19 cellular contexts compared by ENCODE assay signal in genomic region chr11:3799883-3800282, GRCh38. TPM values are rescaled to one million over a fixed set of nuclear protein-coding genes. Genes with fewer than 3 reads are reported as not detected.
A peak's percentile ranks its signal among the peaks of the same experiment; 100 is the strongest.
DNase-seq lines count a peak whose midpoint lies in the region; ATAC-seq, FAIRE-seq and TF ChIP-seq lines count a peak whose summit lies in the region.
"Had no signal": no experiment of that assay in that cellular context is flagged by ENCODE, and none has a peak within 500 bp of the region (broad histone marks: within the 10 kb centered on the region; RNA-seq: fewer than 3 reads in every experiment).

No MANE protein-coding gene starts in this region.

- H3K9ac ChIP-seq in K562 (ENCODE audit: insufficient read depth in 1 of 2, low read depth in 2 of 2, low read length in 2 of 2): no peak overlapping the region

- no peaks in the 10 kb centered on the region for H3K36me3 Mint-ChIP-seq in CD4-positive, CD25-positive, alpha-beta regulatory T cell
- H3K36me3 Mint-ChIP-seq in CD4-positive, alpha-beta memory T cell: peaks cover 0 to 21% of the 10 kb centered on the region in 2 donors
- H3K36me3 Mint-ChIP-seq in naive thymus-derived CD4-positive, alpha-beta T cell: peaks cover 0 to 5% (median 0%) of the 10 kb centered on the region in 5 donors

- in situ Hi-C loops in K562 (cut with MboI): loop anchor here (25.0 kb wide), 1 partner anchor 338 kb away; no protein-coding TSS in a partner anchor

- no peak for TF ChIP-seq EP300 in K562 (IDR thresholded peaks at IDR 0.05; ENCODE audit: low read length)

- TF ChIP-seq RAD21 in K562 (CRISPR knock-in tag; conservative IDR thresholded peaks at IDR 0.05 in 1 of 2, IDR thresholded peaks at IDR 0.05 in 1 of 2): no peak

- no peaks in the 10 kb centered on the region for H3K27me3 ChIP-seq in CD4-positive, CD25-positive, alpha-beta regulatory T cell (ENCODE audit: control insufficient read depth, insufficient read depth, low read length)
- H3K27me3 ChIP-seq in CD4-positive, alpha-beta memory T cell (ENCODE audit: insufficient read depth, low read length): no peaks in the 10 kb centered on the region
- no peaks in the 10 kb centered on the region for H3K27me3 ChIP-seq in K562 (ENCODE audit: control insufficient read depth in 2 of 2, insufficient read depth in 2 of 2, low read length in 2 of 2)
- H3K27me3 ChIP-seq in naive thymus-derived CD4-positive, alpha-beta T cell (ENCODE audit: control insufficient read depth in 2 of 2, insufficient read depth in 2 of 2, low read length in 2 of 2): no peaks in the 10 kb centered on the region
- H3K27me3 ChIP-seq: SJSA1 had no signal

- no peaks in the 10 kb centered on the region for H3K27me3 Mint-ChIP-seq in CD4-positive, CD25-positive, alpha-beta regulatory T cell
- H3K27me3 Mint-ChIP-seq in CD4-positive, alpha-beta memory T cell: no peaks in the 10 kb centered on the region
- peaks cover 0 to 2% (median 0%) of the 10 kb centered on the region in 5 donors for H3K27me3 Mint-ChIP-seq in naive thymus-derived CD4-positive, alpha-beta T cell

- POLR2A ChIA-PET in CD4-positive, alpha-beta memory T cell (lab: Charles Lee; ENCODE audit: partially characterized antibody): interaction anchor here (0.6 kb wide), 1 partner anchor 29 kb away, joined by 3 read pairs; no protein-coding TSS in a partner anchor
- POLR2A ChIA-PET in K562 (lab: Yijun Ruan, JAX): interaction anchor here (3.0 kb wide), 1 partner anchor 9 kb away, joined by 22 read pairs; the partner anchor contains the start of gene PGAP2
- POLR2A ChIA-PET in naive thymus-derived CD4-positive, alpha-beta T cell (lab: Charles Lee): interaction anchor here (4.7 to 5.1 kb wide), 2 partner anchors 9 to 40 kb away, joined by 31 to 38 read pairs; partner anchors contain the start of genes PGAP2 and RHOG

- peaks cover 28% of the 10 kb centered on the region for H3K79me2 ChIP-seq in K562 (ENCODE audit: control insufficient read depth, insufficient read depth, low read length)

- peak overlapping the region; percentile 60 to 99 (median 67) for H3K27ac Mint-ChIP-seq in CD4-positive, CD25-positive, alpha-beta regulatory T cell
- peak overlapping the region in 5 of 7 donors; percentile 59 to 96 (median 70) for H3K27ac Mint-ChIP-seq in CD4-positive, alpha-beta memory T cell
- peak overlapping the region in 5 of 9 donors; percentile 4 to 99 (median 73) for H3K27ac Mint-ChIP-seq in naive thymus-derived CD4-positive, alpha-beta T cell

- no peaks in the 10 kb centered on the region for H3K9me3 Mint-ChIP-seq in CD4-positive, CD25-positive, alpha-beta regulatory T cell
- no peaks in the 10 kb centered on the region for H3K9me3 Mint-ChIP-seq in CD4-positive, alpha-beta memory T cell
- H3K9me3 Mint-ChIP-seq in naive thymus-derived CD4-positive, alpha-beta T cell: peaks cover 0 to 6% (median 0%) of the 10 kb centered on the region in 11 donors

- H3K4me2 ChIP-seq in K562 (ENCODE audit: insufficient read depth, low read length): no peak overlapping the region

- 88% methylated on average over 3 of the region's 4 CpGs for WGBS in K562 (ENCODE audit: insufficient coverage, low coverage, missing lambda C conversion rate)

- DNase-seq in CD4-positive, CD25-positive, alpha-beta regulatory T cell: no peak
- no peak for DNase-seq in CD4-positive, alpha-beta memory T cell
- no peak for DNase-seq in K562 (ENCODE audit: extremely low read depth in 1 of 4, low spot score in 3 of 4)
- DNase-seq in naive thymus-derived CD4-positive, alpha-beta T cell: no peak
- no peak for DNase-seq in Right ventricle myocardium superior
- DNase-seq: DMS 273 treated with DMSO at 0.1 percent for 48 hours, GF-D8, HCEC 1CT, KBM-7, NCI-H1436, NCI-H2029, NCI-H2171 treated with DMSO at 0.1 percent for 48 hours, NCI-H446 treated with DMSO at 0.1 percent for 48 hours, RPMI8226 had no signal

- FAIRE-seq in K562 (lab: Jason Lieb, UNC): no peak
- FAIRE-seq: GM12891, GM18507 had no signal

- no peaks in the 10 kb centered on the region for H3K9me1 ChIP-seq in K562 (ENCODE audit: control insufficient read depth, insufficient read depth, low read length)

- H3K27ac ChIP-seq in CD4-positive, CD25-positive, alpha-beta regulatory T cell (ENCODE audit: insufficient read depth, low read length, poor library complexity, severe bottlenecking): no peak overlapping the region
- H3K27ac ChIP-seq in CD4-positive, alpha-beta memory T cell (ENCODE audit: low read depth, low read length): no peak overlapping the region
- H3K27ac ChIP-seq in K562 (ENCODE audit: extremely low read depth, low read depth, low read length): no peak overlapping the region
- H3K27ac ChIP-seq in naive thymus-derived CD4-positive, alpha-beta T cell (ENCODE audit: low read depth, low read length): no peak overlapping the region
- H3K27ac ChIP-seq: SJSA1 had no signal

- TF ChIP-seq POLR2A in K562 (conservative IDR thresholded peaks at IDR 0.05): no peak

- peaks cover 9 to 39% (median 14%) of the 10 kb centered on the region in 4 donors for H3K4me1 Mint-ChIP-seq in CD4-positive, CD25-positive, alpha-beta regulatory T cell
- H3K4me1 Mint-ChIP-seq in CD4-positive, alpha-beta memory T cell: peaks cover 15 to 43% (median 32%) of the 10 kb centered on the region in 4 donors
- H3K4me1 Mint-ChIP-seq in naive thymus-derived CD4-positive, alpha-beta T cell: peaks cover 11 to 40% (median 37%) of the 10 kb centered on the region in 7 donors

- no peaks in the 10 kb centered on the region for H3K36me3 ChIP-seq in CD4-positive, CD25-positive, alpha-beta regulatory T cell (ENCODE audit: control insufficient read depth, insufficient read depth, low read length)
- H3K36me3 ChIP-seq in CD4-positive, alpha-beta memory T cell (ENCODE audit: insufficient read depth, low read length): no peaks in the 10 kb centered on the region
- peaks cover 14% of the 10 kb centered on the region; the same call in 2 of the 3 replicates for H3K36me3 ChIP-seq in K562 (ENCODE audit: control insufficient read depth, insufficient read depth, low read length)
- H3K36me3 ChIP-seq in naive thymus-derived CD4-positive, alpha-beta T cell (ENCODE audit: control insufficient read depth in 2 of 3, insufficient read depth in 3 of 3, low read length in 3 of 3): peaks cover 0 to 5% (median 0%) of the 10 kb centered on the region in 3 experiments

- intact Hi-C loops in CD4-positive, alpha-beta memory T cell (cut with micrococcal nuclease): no loop called here
- intact Hi-C loops in K562 (cut with micrococcal nuclease) (no loop called here), Right ventricle myocardium superior (cut with DNase I) (no loop called here)
- intact Hi-C loops in naive thymus-derived CD4-positive, alpha-beta T cell (cut with micrococcal nuclease): loop anchor here (5.0 to 10.0 kb wide), 3 partner anchors 85 to 423 kb away; partner anchors contain the start of gene ZNF195 (in 1 of the 2)

- TF ChIP-seq CTCF in K562 (IDR thresholded peaks at IDR 0.05 in 2 of 3, conservative IDR thresholded peaks at IDR 0.05 in 1 of 3; ENCODE audit: insufficient read depth in 2 of 3, low read depth in 1 of 3, low read length in 3 of 3): no peak

- peaks cover 25% of the 10 kb centered on the region for H3K4me1 ChIP-seq in CD4-positive, CD25-positive, alpha-beta regulatory T cell (ENCODE audit: control insufficient read depth, insufficient read depth, low read length, poor library complexity, severe bottlenecking)
- H3K4me1 ChIP-seq in CD4-positive, alpha-beta memory T cell (ENCODE audit: insufficient read depth, low read length): peaks cover 31% of the 10 kb centered on the region
- H3K4me1 ChIP-seq in K562 (replicated peaks in 1 of 2; ENCODE audit: control insufficient read depth in 2 of 2, insufficient read depth in 2 of 2, low read length in 2 of 2): peaks cover 12 to 17% of the 10 kb centered on the region in 2 experiments
- H3K4me1 ChIP-seq in naive thymus-derived CD4-positive, alpha-beta T cell (ENCODE audit: control insufficient read depth in 2 of 2, insufficient read depth in 2 of 2, low read length in 2 of 2): peaks cover 16 to 17% of the 10 kb centered on the region in 2 donors

- H3K9me3 ChIP-seq in CD4-positive, CD25-positive, alpha-beta regulatory T cell (ENCODE audit: control insufficient read depth in 2 of 2, low read length in 2 of 2): no peaks in the 10 kb centered on the region
- H3K9me3 ChIP-seq in CD4-positive, alpha-beta memory T cell (ENCODE audit: control insufficient read depth in 1 of 2, low read length in 2 of 2): no peaks in the 10 kb centered on the region
- H3K9me3 ChIP-seq in K562 (replicated peaks; ENCODE audit: control insufficient read depth, insufficient read depth, low read depth, low read length): no peaks in the 10 kb centered on the region
- no peaks in the 10 kb centered on the region for H3K9me3 ChIP-seq in naive thymus-derived CD4-positive, alpha-beta T cell (ENCODE audit: control insufficient read depth in 2 of 3, low read length in 3 of 3)
- H3K9me3 ChIP-seq: SJSA1 had no signal

- no peak overlapping the region for H3K4me3 ChIP-seq in CD4-positive, CD25-positive, alpha-beta regulatory T cell (ENCODE audit: low read depth, low read length)
- no peak overlapping the region for H3K4me3 ChIP-seq in CD4-positive, alpha-beta memory T cell (ENCODE audit: low read length in 2 of 2)
- H3K4me3 ChIP-seq in K562: no peak overlapping the region
- H3K4me3 ChIP-seq in naive thymus-derived CD4-positive, alpha-beta T cell (ENCODE audit: low read length): no peak overlapping the region
- H3K4me3 ChIP-seq: SJSA1 had no signal

- H4K20me1 ChIP-seq in K562 (replicated peaks; ENCODE audit: control insufficient read depth, insufficient read depth, low read length): peaks cover 7% of the 10 kb centered on the region; the same call in 1 of the 2 replicates

- no TSS peak for BruUV-seq in K562 (replicated peaks; lab: Mats Ljungman, UMichigan)

- ATAC-seq in CD4-positive, CD25-positive, alpha-beta regulatory T cell (ENCODE audit: low read depth in 2 of 2): no peak
- ATAC-seq in K562: no peak
- no peak for ATAC-seq in naive thymus-derived CD4-positive, alpha-beta T cell
- no peak for ATAC-seq in Right ventricle myocardium superior (ENCODE audit: poor library complexity)
- ATAC-seq in HG02642 (IDR thresholded peaks at IDR 0.05; ENCODE audit: poor library complexity, unreplicated experiment): no peak
- no peak for ATAC-seq in HG03520 (IDR thresholded peaks at IDR 0.05; ENCODE audit: unreplicated experiment)

- no peak overlapping the region for H2AFZ ChIP-seq in K562 (ENCODE audit: low read depth, low read length)

- peak overlapping the region in 3 of 4 donors; percentile 13 to 65 (median 35) for H3K4me3 Mint-ChIP-seq in CD4-positive, CD25-positive, alpha-beta regulatory T cell
- H3K4me3 Mint-ChIP-seq in CD4-positive, alpha-beta memory T cell: peak overlapping the region in 3 of 8 donors; percentile 36 to 73 (median 53)
- peak overlapping the region in 1 of 10 donors; percentile 24 for H3K4me3 Mint-ChIP-seq in naive thymus-derived CD4-positive, alpha-beta T cell

- CTCF ChIA-PET in CD4-positive, alpha-beta memory T cell (lab: Charles Lee; ENCODE audit: partially characterized antibody): interaction anchor here (0.6 to 3.3 kb wide), 3 partner anchors 8 to 42 kb away, joined by 3 to 23 read pairs (median 11); partner anchors contain the start of gene PGAP2
- CTCF ChIA-PET in K562 (lab: Yijun Ruan, JAX; ENCODE audit: low intra/inter-chr PET ratio): no interaction called here
- CTCF ChIA-PET in naive thymus-derived CD4-positive, alpha-beta T cell (lab: Charles Lee): no interaction called here

RNA-seq across cellular contexts. Expression of gene NUP98, which starts 2.5 kb away (rescaled TPM):
- total RNA-seq in CD4-positive, CD25-positive, alpha-beta regulatory T cell: 131 TPM
- 10 to 100 TPM; 28.0 to 48.7 (median 44.6) TPM for polyA plus RNA-seq in CD4-positive, CD25-positive, alpha-beta regulatory T cell
- 100 to 1,000 TPM; 109 to 112 TPM for total RNA-seq in CD4-positive, alpha-beta memory T cell
- 10 to 100 TPM; 31.9 to 51.8 TPM for polyA plus RNA-seq in CD4-positive, alpha-beta memory T cell
- total RNA-seq in K562 (2011; cell fraction: chromatin; rRNA removed; ENCODE audit: low replicate concordance): 342 and 546 TPM in 2 replicates
- total RNA-seq in K562 (2011; cell fraction: nucleolus; rRNA removed): 195 and 218 TPM in 2 replicates
- 297 and 312 TPM in 2 replicates for total RNA-seq in K562 (2011; cell fraction: nucleoplasm; rRNA removed)
- 143 TPM in 2 replicates for total RNA-seq in K562 (2014; rRNA removed)
- total RNA-seq in K562 (2014; rRNA removed; fragmentation: Illumina TruSeq; extraction: Trizol): 116 and 118 TPM in 2 replicates
- 164 and 182 TPM in 2 replicates for total RNA-seq in K562 (2015; rRNA removed; fragmentation: Illumina TruSeq; extraction: Trizol)
- total RNA-seq in K562 (2021): 122 and 130 TPM in 2 replicates
- 132 and 146 TPM in 2 replicates for polyA plus RNA-seq in K562 (2011; rRNA removed)
- polyA plus RNA-seq in K562 (2011; cell fraction: cytosol; rRNA removed): 259 and 340 TPM in 2 replicates
- polyA plus RNA-seq in K562 (2011; cell fraction: nucleus; rRNA removed): 203 and 273 TPM in 2 replicates
- polyA plus RNA-seq in K562 (2012): 80.8 and 90.3 TPM in 2 replicates
- polyA plus RNA-seq in K562 (2014; fragmentation: Illumina TruSeq; extraction: Trizol): 196 and 197 TPM in 2 replicates
- polyA plus RNA-seq in K562 (2014; fragmentation: Nextera tagmentation; extraction: Ambion mirVana): 10 to 100 TPM; 45.1 to 60.8 TPM
- polyA plus RNA-seq in K562 (2014; rRNA removed): 128 and 131 TPM in 2 replicates
- polyA minus RNA-seq in K562 (2011; rRNA and poly(A)+ RNA removed): 279 and 376 TPM in 2 replicates
- 161 and 183 TPM in 2 replicates for polyA minus RNA-seq in K562 (2011; cell fraction: cytosol; rRNA and poly(A)+ RNA removed)
- polyA minus RNA-seq in K562 (2011; cell fraction: nucleus; rRNA and poly(A)+ RNA removed): 94.9 and 145 TPM in 2 replicates
- total RNA-seq in naive thymus-derived CD4-positive, alpha-beta T cell: 100 to 1,000 TPM; 103 to 137 (median 120) TPM
- 10 to 100 TPM; 45.0 to 71.5 TPM for polyA plus RNA-seq in naive thymus-derived CD4-positive, alpha-beta T cell
- 43.2 TPM for total RNA-seq in Right ventricle myocardium superior

RNA-seq across cellular contexts. Expression of gene PGAP2, which starts 8.5 kb away (rescaled TPM):
- 11.6 TPM for total RNA-seq in CD4-positive, CD25-positive, alpha-beta regulatory T cell
- 10 to 100 TPM; 11.4 to 16.7 (median 14.0) TPM for polyA plus RNA-seq in CD4-positive, CD25-positive, alpha-beta regulatory T cell
- 10 to 100 TPM; 18.4 to 20.7 TPM for total RNA-seq in CD4-positive, alpha-beta memory T cell
- polyA plus RNA-seq in CD4-positive, alpha-beta memory T cell: 10 to 100 TPM; 16.2 to 18.6 TPM
- 52.9 and 128 TPM in 2 replicates for total RNA-seq in K562 (2011; cell fraction: chromatin; rRNA removed; ENCODE audit: low replicate concordance)
- total RNA-seq in K562 (2011; cell fraction: nucleolus; rRNA removed): 70.0 and 81.9 TPM in 2 replicates
- 77.8 and 87.7 TPM in 2 replicates for total RNA-seq in K562 (2011; cell fraction: nucleoplasm; rRNA removed)
- 17.9 and 26.9 TPM in 2 replicates for total RNA-seq in K562 (2014; rRNA removed)
- 18.4 and 20.2 TPM in 2 replicates for total RNA-seq in K562 (2014; rRNA removed; fragmentation: Illumina TruSeq; extraction: Trizol)
- total RNA-seq in K562 (2015; rRNA removed; fragmentation: Illumina TruSeq; extraction: Trizol): 20.6 and 22.7 TPM in 2 replicates
- 35.2 and 38.0 TPM in 2 replicates for total RNA-seq in K562 (2021)
- polyA plus RNA-seq in K562 (2011; rRNA removed): 47.2 and 57.2 TPM in 2 replicates
- polyA plus RNA-seq in K562 (2011; cell fraction: cytosol; rRNA removed): 61.2 and 89.0 TPM in 2 replicates
- 177 and 185 TPM in 2 replicates for polyA plus RNA-seq in K562 (2011; cell fraction: nucleus; rRNA removed)
- polyA plus RNA-seq in K562 (2012): 38.5 and 43.9 TPM in 2 replicates
- polyA plus RNA-seq in K562 (2014; fragmentation: Illumina TruSeq; extraction: Trizol): 46.4 and 49.7 TPM in 2 replicates
- 10 to 100 TPM; 33.7 to 40.0 TPM for polyA plus RNA-seq in K562 (2014; fragmentation: Nextera tagmentation; extraction: Ambion mirVana)
- 31.8 and 34.9 TPM in 2 replicates for polyA plus RNA-seq in K562 (2014; rRNA removed)
- 32.7 and 40.7 TPM in 2 replicates for polyA minus RNA-seq in K562 (2011; rRNA and poly(A)+ RNA removed)
- polyA minus RNA-seq in K562 (2011; cell fraction: cytosol; rRNA and poly(A)+ RNA removed): 16.9 and 30.9 TPM in 2 replicates
- polyA minus RNA-seq in K562 (2011; cell fraction: nucleus; rRNA and poly(A)+ RNA removed): 18.3 and 23.0 TPM in 2 replicates
- total RNA-seq in naive thymus-derived CD4-positive, alpha-beta T cell: 10 to 100 TPM; 20.8 to 28.3 (median 26.1) TPM
- 10 to 100 TPM; 24.2 to 27.8 TPM for polyA plus RNA-seq in naive thymus-derived CD4-positive, alpha-beta T cell
- 26.8 TPM for total RNA-seq in Right ventricle myocardium superior

RNA-seq across cellular contexts. Expression of gene RHOG, which starts 40.9 kb away (rescaled TPM):
- total RNA-seq in CD4-positive, CD25-positive, alpha-beta regulatory T cell: 173 TPM
- 100 to 1,000 TPM; 222 to 276 (median 240) TPM for polyA plus RNA-seq in CD4-positive, CD25-positive, alpha-beta regulatory T cell
- total RNA-seq in CD4-positive, alpha-beta memory T cell: 100 to 1,000 TPM in 1 of 2 experiments, 10 to 100 TPM in 1; 99.4 to 103 TPM
- 100 to 1,000 TPM; 124 to 228 TPM for polyA plus RNA-seq in CD4-positive, alpha-beta memory T cell
- total RNA-seq in K562 (2011; cell fraction: chromatin; rRNA removed; ENCODE audit: low replicate concordance): 27.7 and 100.0 TPM in 2 replicates
- 89.7 and 100 TPM in 2 replicates for total RNA-seq in K562 (2011; cell fraction: nucleolus; rRNA removed)
- total RNA-seq in K562 (2011; cell fraction: nucleoplasm; rRNA removed): 70.6 and 86.3 TPM in 2 replicates
- total RNA-seq in K562 (2014; rRNA removed) (80.3 and 117 TPM in 2 replicates), K562 (2014; rRNA removed; fragmentation: Illumina TruSeq; extraction: Trizol) (34.7 and 43.6 TPM in 2 replicates), K562 (2015; rRNA removed; fragmentation: Illumina TruSeq; extraction: Trizol) (70.0 and 71.8 TPM in 2 replicates), K562 (2021) (157 and 162 TPM in 2 replicates), Right ventricle myocardium superior (22.3 TPM)
- polyA plus RNA-seq in K562 (2011; rRNA removed) (112 and 121 TPM in 2 replicates), K562 (2014; fragmentation: Illumina TruSeq; extraction: Trizol) (153 and 223 TPM in 2 replicates), K562 (2014; fragmentation: Nextera tagmentation; extraction: Ambion mirVana) (10 to 100 TPM; 22.6 to 36.8 TPM), K562 (2014; rRNA removed) (134 and 159 TPM in 2 replicates)
- polyA plus RNA-seq in K562 (2011; cell fraction: cytosol; rRNA removed): 199 and 423 TPM in 2 replicates
- 55.6 and 75.5 TPM in 2 replicates for polyA plus RNA-seq in K562 (2011; cell fraction: nucleus; rRNA removed)
- 177 and 217 TPM in 2 replicates for polyA plus RNA-seq in K562 (2012)
- polyA minus RNA-seq in K562 (2011; rRNA and poly(A)+ RNA removed): 68.0 and 101 TPM in 2 replicates
- polyA minus RNA-seq in K562 (2011; cell fraction: cytosol; rRNA and poly(A)+ RNA removed): 169 and 173 TPM in 2 replicates
- 39.9 and 49.1 TPM in 2 replicates for polyA minus RNA-seq in K562 (2011; cell fraction: nucleus; rRNA and poly(A)+ RNA removed)
- total RNA-seq in naive thymus-derived CD4-positive, alpha-beta T cell: 100 to 1,000 TPM in 2 of 5 experiments, 10 to 100 TPM in 3; 89.4 to 147 (median 96.3) TPM
- 100 to 1,000 TPM; 133 to 220 TPM for polyA plus RNA-seq in naive thymus-derived CD4-positive, alpha-beta T cell

RNA-seq across cellular contexts. Expression of gene STIM1, which starts 55.6 kb away (rescaled TPM):
- total RNA-seq in CD4-positive, CD25-positive, alpha-beta regulatory T cell: 134 TPM
- 10 to 100 TPM; 25.7 to 30.6 (median 29.7) TPM for polyA plus RNA-seq in CD4-positive, CD25-positive, alpha-beta regulatory T cell
- total RNA-seq in CD4-positive, alpha-beta memory T cell: 10 to 100 TPM; 87.1 to 87.4 TPM
- 10 to 100 TPM; 27.7 to 43.8 TPM for polyA plus RNA-seq in CD4-positive, alpha-beta memory T cell
- total RNA-seq in K562 (2011; cell fraction: chromatin; rRNA removed; ENCODE audit: low replicate concordance): 148 and 250 TPM in 2 replicates
- total RNA-seq in K562 (2011; cell fraction: nucleolus; rRNA removed): 183 and 205 TPM in 2 replicates
- total RNA-seq in K562 (2011; cell fraction: nucleoplasm; rRNA removed): 147 and 198 TPM in 2 replicates
- total RNA-seq in K562 (2014; rRNA removed): 22.1 and 23.9 TPM in 2 replicates
- total RNA-seq in K562 (2014; rRNA removed; fragmentation: Illumina TruSeq; extraction: Trizol): 25.8 and 28.2 TPM in 2 replicates
- 18.3 and 20.6 TPM in 2 replicates for total RNA-seq in K562 (2015; rRNA removed; fragmentation: Illumina TruSeq; extraction: Trizol)
- 50.4 and 50.5 TPM in 2 replicates for total RNA-seq in K562 (2021)
- polyA plus RNA-seq in K562 (2011; rRNA removed): 30.2 and 42.1 TPM in 2 replicates
- 32.2 and 32.4 TPM in 2 replicates for polyA plus RNA-seq in K562 (2011; cell fraction: cytosol; rRNA removed)
- polyA plus RNA-seq in K562 (2011; cell fraction: nucleus; rRNA removed): 47.0 and 55.3 TPM in 2 replicates
- 55.9 and 67.3 TPM in 2 replicates for polyA plus RNA-seq in K562 (2012)
- polyA plus RNA-seq in K562 (2014; fragmentation: Illumina TruSeq; extraction: Trizol): 38.8 and 39.1 TPM in 2 replicates
- polyA plus RNA-seq in K562 (2014; fragmentation: Nextera tagmentation; extraction: Ambion mirVana): 1 to 10 TPM; 7.7 to 8.0 TPM
- polyA plus RNA-seq in K562 (2014; rRNA removed): 22.5 and 24.7 TPM in 2 replicates
- 160 and 190 TPM in 2 replicates for polyA minus RNA-seq in K562 (2011; rRNA and poly(A)+ RNA removed)
- 46.1 and 63.4 TPM in 2 replicates for polyA minus RNA-seq in K562 (2011; cell fraction: cytosol; rRNA and poly(A)+ RNA removed)
- 30.4 and 55.1 TPM in 2 replicates for polyA minus RNA-seq in K562 (2011; cell fraction: nucleus; rRNA and poly(A)+ RNA removed)
- total RNA-seq in naive thymus-derived CD4-positive, alpha-beta T cell: 100 to 1,000 TPM in 3 of 5 experiments, 10 to 100 TPM in 2; 95.6 to 117 (median 103) TPM
- polyA plus RNA-seq in naive thymus-derived CD4-positive, alpha-beta T cell: 10 to 100 TPM; 38.4 to 43.6 TPM
- 27.5 TPM for total RNA-seq in Right ventricle myocardium superior

Comparison
In these comparisons a context has a peak if more than half of its experiments do, and no peak if none do; other contexts are left out.
1. intact Hi-C loops: an anchor here in naive thymus-derived CD4-positive, alpha-beta T cell (5.0 to 10.0 kb wide); none called in CD4-positive, alpha-beta memory T cell, K562 and Right ventricle myocardium superior.